ENCODE assay signal across 6 cellular contexts in genomic region chr19:45729774-45730388, GRCh38. TPM values are rescaled to one million over a fixed set of nuclear protein-coding genes. Genes with fewer than 3 reads are reported as not detected.
DNase-seq lines count a peak whose midpoint lies in the region; ATAC-seq and TF ChIP-seq lines count a peak whose summit lies in the region.

No MANE protein-coding gene starts in this region.

- TF ChIP-seq POLR2A in sigmoid colon (IDR thresholded peaks at IDR 0.05), result no peak

- H3K9me3 ChIP-seq in endocrine pancreas (ENCODE audit: control insufficient read depth, low read length) (no peaks in the 10 kb centered on the region), sigmoid colon (no peaks in the 10 kb centered on the region)

- no peak for TF ChIP-seq EP300 in sigmoid colon (IDR thresholded peaks at IDR 0.05)

- peak overlapping the region; percentile 70 for H3K4me3 ChIP-seq in endocrine pancreas (ENCODE audit: control insufficient read depth, insufficient read depth, low read length)
- peak overlapping the region; percentile 87 to 91 (median 88) for H3K4me3 ChIP-seq in sigmoid colon

- H3K4me1 ChIP-seq in endocrine pancreas (ENCODE audit: control insufficient read depth, insufficient read depth, low read length) (no peaks in the 10 kb centered on the region), sigmoid colon (peaks cover 0 to 25% (median 20%) of the 10 kb centered on the region in 4 donors)

- no peak for TF ChIP-seq CTCF in sigmoid colon (IDR thresholded peaks at IDR 0.05)

- DNase-seq in activated effector memory CD4-positive, alpha-beta T cell treated with anti-CD3 and anti-CD28 coated beads, Interleukin-2, amount 50 U/mL, for 16 hours, result peak; percentile 70
- DNase-seq in activated effector memory CD4-positive, alpha-beta T cell treated with Interleukin-2 at 50 U/mL for 16 hours, result no peak
- DNase-seq in sigmoid colon, result no peak

- ATAC-seq in HG02885 (IDR thresholded peaks at IDR 0.05; ENCODE audit: poor library complexity, unreplicated experiment) (no peak), GM18870 (IDR thresholded peaks at IDR 0.05; ENCODE audit: unreplicated experiment) (no peak)

- peak overlapping the region; percentile 88 for H3K9ac ChIP-seq in endocrine pancreas (ENCODE audit: control insufficient read depth, insufficient read depth, low read length)

- no peaks in the 10 kb centered on the region for H3K36me3 ChIP-seq in endocrine pancreas (ENCODE audit: control insufficient read depth, insufficient read depth, low read length)
- peaks cover 0 to 6% (median 0%) of the 10 kb centered on the region in 4 donors for H3K36me3 ChIP-seq in sigmoid colon

- 4 to 21% methylated on average over 12 of the region's 12 CpGs for WGBS in sigmoid colon, 2 donors

- H3K27me3 ChIP-seq in endocrine pancreas (ENCODE audit: control insufficient read depth, insufficient read depth, low read length) (no peaks in the 10 kb centered on the region), sigmoid colon (no peaks in the 10 kb centered on the region)

- H3K27ac ChIP-seq in sigmoid colon, result peak overlapping the region; percentile 76 to 87 (median 84)

- intact Hi-C loops in sigmoid colon (cut with DNase I), result loop anchor here (2.0 kb wide), 2 partner anchors 37 to 39 kb away; partner anchors contain the start of genes QPCTL and SIX5

RNA-seq across cellular contexts. Expression of gene FBXO46, which starts 0.8 kb away (rescaled TPM):
- 1 to 10 TPM; 7.1 to 9.7 (median 8.8) TPM for total RNA-seq in sigmoid colon
- polyA plus RNA-seq in sigmoid colon, result 10 to 100 TPM in 2 of 3 donors, 1 to 10 TPM in 1; 9.5 to 16.5 (median 10.8) TPM

RNA-seq across cellular contexts. Expression of gene MEIOSIN, which starts 3.4 kb away (rescaled TPM):
- total RNA-seq in sigmoid colon, result not detected
- polyA plus RNA-seq in sigmoid colon, result not detected

RNA-seq across cellular contexts. Expression of gene QPCTL, which starts 37.4 kb away (rescaled TPM):
- 1 to 10 TPM; 2.1 to 4.7 (median 3.4) TPM for total RNA-seq in sigmoid colon
- 1 to 10 TPM; 1.2 to 7.6 (median 1.6) TPM for polyA plus RNA-seq in sigmoid colon

RNA-seq across cellular contexts. Expression of gene SNRPD2, which starts 38.1 kb away (rescaled TPM):
- total RNA-seq in sigmoid colon, result 100 to 1,000 TPM; 145 to 261 (median 242) TPM
- 100 to 1,000 TPM; 271 to 423 (median 382) TPM for polyA plus RNA-seq in sigmoid colon

RNA-seq across cellular contexts. Expression of gene SIX5, which starts 39.2 kb away (rescaled TPM):
- total RNA-seq in sigmoid colon, result 10 to 100 TPM; 16.8 to 20.7 (median 18.7) TPM
- 10 to 100 TPM in 1 of 3 donors, 1 to 10 TPM in 2; 4.2 to 11.6 (median 7.8) TPM for polyA plus RNA-seq in sigmoid colon
